Comparison of ENCODE assay signal across 9 cellular contexts in the genomic region with DNA sequence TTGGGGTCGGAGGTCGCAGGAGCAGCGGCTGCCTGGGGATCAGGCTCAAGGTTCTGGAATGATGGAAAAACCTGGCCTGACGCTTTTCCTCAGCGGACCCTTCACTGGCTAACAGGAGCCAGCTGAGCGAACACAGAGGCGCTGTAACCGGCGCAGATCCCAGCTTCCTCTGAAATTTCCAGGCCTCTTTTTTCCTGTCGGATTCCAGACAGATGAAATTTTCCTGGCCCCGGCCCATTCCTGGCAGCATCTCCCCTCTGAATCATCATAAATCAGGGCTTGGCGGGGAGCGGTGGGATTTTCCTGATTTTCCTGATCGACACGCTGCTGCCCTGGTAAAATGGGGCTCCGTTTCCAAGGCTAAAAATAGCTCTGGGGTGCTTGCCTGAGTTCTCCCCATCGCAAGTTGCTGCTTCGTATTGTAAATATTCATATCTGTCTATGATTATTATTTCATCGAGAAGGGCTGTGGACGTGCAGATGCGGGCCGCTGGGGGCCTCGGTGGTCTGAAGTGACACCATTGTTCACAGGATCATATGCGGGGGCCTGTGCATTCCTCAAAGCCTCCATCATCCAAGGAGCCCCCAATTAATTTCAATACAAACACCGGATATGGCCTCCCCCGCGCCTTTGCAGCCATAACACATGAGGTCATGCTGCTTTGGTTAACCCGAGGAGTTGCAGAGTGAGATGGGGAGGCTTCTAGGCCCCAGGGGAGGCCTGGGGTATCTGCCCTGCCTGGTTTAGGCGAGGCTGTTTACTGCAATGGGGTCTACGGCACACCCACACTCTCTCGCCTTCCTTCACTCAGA. TPM values are rescaled to one million over a fixed set of nuclear protein-coding genes. Genes with fewer than 3 reads are reported as not detected.
A peak's percentile ranks its signal among the peaks of the same experiment; 100 is the strongest.
DNase-seq lines count a peak whose midpoint lies in the region; ATAC-seq and TF ChIP-seq lines count a peak whose summit lies in the region.
"Had no signal": no experiment of that assay in that cellular context is flagged by ENCODE, and none has a peak within 500 bp of the region (broad histone marks: within the 10 kb centered on the region; RNA-seq: fewer than 3 reads in every experiment).

No MANE protein-coding gene starts in this region.

- H3K23ac ChIP-seq in neuronal stem cell (ENCODE audit: low read depth, low read length, poor library complexity) = no peak overlapping the region

- H3K4me2 ChIP-seq in SK-N-SH (peak overlapping the region; percentile 73), neuronal stem cell (ENCODE audit: insufficient read depth, low read length, poor library complexity, severe bottlenecking) (no peak overlapping the region)

- H4K20me1 ChIP-seq in SK-N-SH (ENCODE audit: insufficient read depth) = no peaks in the 10 kb centered on the region

- DNase-seq in AG08395 (ENCODE audit: low spot score) = peak; percentile 81
- peak; percentile 52 for DNase-seq in SK-N-SH
- peak in 1 of 2 donors; percentile 51 for DNase-seq in foreskin keratinocyte
- no peak for DNase-seq in neuronal stem cell (ENCODE audit: low spot score)
- DNase-seq in central memory CD4-positive, alpha-beta T cell = no peak
- DNase-seq in DMS53 treated with DMSO at 0.1 percent for 48 hours (lab: John Stamatoyannopoulos, UW; ENCODE audit: unreplicated experiment) = no peak
- DNase-seq in AML-193 (lab: John Stamatoyannopoulos, UW) = no peak
- DNase-seq: NCI-H524 had no signal

- TF ChIP-seq CTCF in SK-N-SH (IDR thresholded peaks at IDR 0.05) (no peak), foreskin keratinocyte (conservative IDR thresholded peaks at IDR 0.05) (peak; percentile 24)

- H2BK5ac ChIP-seq in neuronal stem cell (ENCODE audit: low read length) = no peak overlapping the region

- H3K9me3 ChIP-seq in SK-N-SH (no peaks in the 10 kb centered on the region), neuronal stem cell (replicated peaks in 1 of 2; ENCODE audit: control insufficient read depth in 2 of 2, insufficient read depth in 1 of 2, low read depth in 1 of 2, low read length in 2 of 2) (peaks cover 0 to 2% of the 10 kb centered on the region in 2 donors)

- H3K18ac ChIP-seq in neuronal stem cell (ENCODE audit: low read length) = no peak overlapping the region

- TF ChIP-seq EP300 in SK-N-SH (IDR thresholded peaks at IDR 0.05; ENCODE audit: borderline replicate concordance in 1 of 2, low read depth in 1 of 2, low read length in 1 of 2) = peak in 1 of 2 experiments; percentile 68; a peak in 2 of 4 replicates

- no peaks in the 10 kb centered on the region for H3K79me2 ChIP-seq in SK-N-SH (ENCODE audit: insufficient read depth)

- POLR2A ChIA-PET in SK-N-SH (lab: Yijun Ruan, JAX) = no interaction called here

- H3K4me3 ChIP-seq in SK-N-SH (ENCODE audit: low read depth in 2 of 2, low read length in 1 of 2) (0 out of 4 replicates have a peak overlapping the region, but pooled peaks of 1 of the 2 experiments have one; percentile 6), neuronal stem cell (ENCODE audit: low read length in 2 of 2) (no peak overlapping the region)

- H3K4ac ChIP-seq in neuronal stem cell (ENCODE audit: low read length) = no peak overlapping the region

- no peaks in the 10 kb centered on the region for H3K79me1 ChIP-seq in neuronal stem cell (ENCODE audit: low read depth, low read length)

- no peak overlapping the region for H2BK15ac ChIP-seq in neuronal stem cell (ENCODE audit: low read length)

- no peak overlapping the region for H2BK120ac ChIP-seq in neuronal stem cell (ENCODE audit: low read depth, low read length)

- H3K27me3 ChIP-seq in SK-N-SH (ENCODE audit: insufficient read depth) (no peaks in the 10 kb centered on the region), foreskin keratinocyte (no peaks in the 10 kb centered on the region), neuronal stem cell (ENCODE audit: control insufficient read depth in 3 of 3, insufficient read depth in 3 of 3, low read depth in 1 of 3, low read length in 3 of 3) (no peaks in the 10 kb centered on the region)

- no peak overlapping the region for H4K91ac ChIP-seq in neuronal stem cell (ENCODE audit: low read depth, low read length, poor library complexity)

- H3K27ac ChIP-seq in SK-N-SH (ENCODE audit: low read depth in 2 of 2, low read length in 1 of 2) (peak overlapping the region; percentile 60 to 94), foreskin keratinocyte (peak overlapping the region; percentile 81), neuronal stem cell (replicated peaks; ENCODE audit: low read length) (no peak overlapping the region)

- H2AFZ ChIP-seq in SK-N-SH (ENCODE audit: low read depth) = peak overlapping the region; percentile 77
- peak overlapping the region; percentile 35 for H2AFZ ChIP-seq in neuronal stem cell (ENCODE audit: low read length)

- H3K4me1 ChIP-seq in SK-N-SH (ENCODE audit: control insufficient read depth in 1 of 2, insufficient read depth in 2 of 2, low read depth in 1 of 2, low read length in 1 of 2) (peaks cover 6 to 22% of the 10 kb centered on the region in 2 experiments; a peak in 3 of 4 replicates), foreskin keratinocyte (peaks cover 26% of the 10 kb centered on the region), neuronal stem cell (ENCODE audit: control insufficient read depth in 2 of 2, insufficient read depth in 1 of 2, low read depth in 1 of 2, low read length in 2 of 2) (peaks cover 0 to 2% of the 10 kb centered on the region in 2 donors)

- no peaks in the 10 kb centered on the region for H3K36me3 ChIP-seq in SK-N-SH (replicated peaks in 1 of 2; ENCODE audit: control insufficient read depth in 1 of 2, insufficient read depth in 2 of 2, low read length in 1 of 2)
- no peaks in the 10 kb centered on the region for H3K36me3 ChIP-seq in neuronal stem cell (replicated peaks in 1 of 2; ENCODE audit: control insufficient read depth in 2 of 2, insufficient read depth in 2 of 2, low read length in 2 of 2)

- peak; percentile 34 for ATAC-seq in foreskin keratinocyte
- ATAC-seq in GM19397 (IDR thresholded peaks at IDR 0.05; ENCODE audit: unreplicated experiment) = no peak

- peak overlapping the region; percentile 13 for H2AK5ac ChIP-seq in neuronal stem cell (ENCODE audit: low read depth, low read length)

- CTCF ChIA-PET in SK-N-SH (lab: Yijun Ruan, JAX) = interaction anchor here (1.2 to 2.8 kb wide), 5 partner anchors 13 to 174 kb away, joined by 3 to 19 read pairs (median 5); no protein-coding TSS in a partner anchor

- H3F3A ChIP-seq in SK-N-SH (replicated peaks; ENCODE audit: insufficient read depth) = peaks cover 37% of the 10 kb centered on the region

- H3K9me2 ChIP-seq in SK-N-SH = no peaks in the 10 kb centered on the region

- H2BK12ac ChIP-seq in neuronal stem cell (ENCODE audit: low read length) = no peak overlapping the region

- no peak for TF ChIP-seq RAD21 in SK-N-SH (IDR thresholded peaks at IDR 0.05; ENCODE audit: low read length)

- no peak overlapping the region for H3K14ac ChIP-seq in neuronal stem cell (ENCODE audit: low read length)

- WGBS in SK-N-SH (ENCODE audit: low lambda C conversion rate) = 35% methylated on average over 27 of the region's 31 CpGs
- WGBS in neuronal stem cell (ENCODE audit: extremely low coverage in 2 of 2, insufficient read length in 2 of 2, insufficient replicate concordance in 1 of 2), 2 donors = no CpG with 5 or more reads among the region's 31 CpGs

- H4K8ac ChIP-seq in neuronal stem cell (ENCODE audit: low read depth, low read length) = no peak overlapping the region

- peak overlapping the region; percentile 71 for H3K9ac ChIP-seq in SK-N-SH
- H3K9ac ChIP-seq in neuronal stem cell (ENCODE audit: low read depth, low read length, poor library complexity) = no peak overlapping the region

TF ChIP-seq in SK-N-SH, 30 proteins besides CTCF, POLR2A, EP300 and RAD21 (continues in another document):
- TF ChIP-seq FOXM1 (IDR thresholded peaks at IDR 0.05; ENCODE audit: low read depth) = 0 out of 2 replicates have a peak, but pooled peaks have one; percentile 23
- TF ChIP-seq, protein P1, sequence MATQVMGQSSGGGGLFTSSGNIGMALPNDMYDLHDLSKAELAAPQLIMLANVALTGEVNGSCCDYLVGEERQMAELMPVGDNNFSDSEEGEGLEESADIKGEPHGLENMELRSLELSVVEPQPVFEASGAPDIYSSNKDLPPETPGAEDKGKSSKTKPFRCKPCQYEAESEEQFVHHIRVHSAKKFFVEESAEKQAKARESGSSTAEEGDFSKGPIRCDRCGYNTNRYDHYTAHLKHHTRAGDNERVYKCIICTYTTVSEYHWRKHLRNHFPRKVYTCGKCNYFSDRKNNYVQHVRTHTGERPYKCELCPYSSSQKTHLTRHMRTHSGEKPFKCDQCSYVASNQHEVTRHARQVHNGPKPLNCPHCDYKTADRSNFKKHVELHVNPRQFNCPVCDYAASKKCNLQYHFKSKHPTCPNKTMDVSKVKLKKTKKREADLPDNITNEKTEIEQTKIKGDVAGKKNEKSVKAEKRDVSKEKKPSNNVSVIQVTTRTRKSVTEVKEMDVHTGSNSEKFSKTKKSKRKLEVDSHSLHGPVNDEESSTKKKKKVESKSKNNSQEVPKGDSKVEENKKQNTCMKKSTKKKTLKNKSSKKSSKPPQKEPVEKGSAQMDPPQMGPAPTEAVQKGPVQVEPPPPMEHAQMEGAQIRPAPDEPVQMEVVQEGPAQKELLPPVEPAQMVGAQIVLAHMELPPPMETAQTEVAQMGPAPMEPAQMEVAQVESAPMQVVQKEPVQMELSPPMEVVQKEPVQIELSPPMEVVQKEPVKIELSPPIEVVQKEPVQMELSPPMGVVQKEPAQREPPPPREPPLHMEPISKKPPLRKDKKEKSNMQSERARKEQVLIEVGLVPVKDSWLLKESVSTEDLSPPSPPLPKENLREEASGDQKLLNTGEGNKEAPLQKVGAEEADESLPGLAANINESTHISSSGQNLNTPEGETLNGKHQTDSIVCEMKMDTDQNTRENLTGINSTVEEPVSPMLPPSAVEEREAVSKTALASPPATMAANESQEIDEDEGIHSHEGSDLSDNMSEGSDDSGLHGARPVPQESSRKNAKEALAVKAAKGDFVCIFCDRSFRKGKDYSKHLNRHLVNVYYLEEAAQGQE (IDR thresholded peaks at IDR 0.05; ENCODE audit: low read depth, low read length) = peak; percentile 86
- TF ChIP-seq TAF1 (IDR thresholded peaks at IDR 0.05; ENCODE audit: borderline replicate concordance, low read depth, low read length) = no peak; the same call in 1 of the 2 replicates
- peak; percentile 76 for TF ChIP-seq JUND (IDR thresholded peaks at IDR 0.05)
- TF ChIP-seq RXRA (IDR thresholded peaks at IDR 0.05; ENCODE audit: borderline replicate concordance, low read depth) = peak; percentile 56; the same call in 1 of the 2 replicates
- peak; percentile 78 for TF ChIP-seq TEAD4 (IDR thresholded peaks at IDR 0.05; ENCODE audit: borderline replicate concordance, insufficient read depth)
- peak; percentile 69; the same call in 1 of the 2 replicates for TF ChIP-seq MEF2A (IDR thresholded peaks at IDR 0.05; ENCODE audit: borderline replicate concordance, low read depth)
- peak; percentile 83 for TF ChIP-seq FOSL2 (IDR thresholded peaks at IDR 0.05; ENCODE audit: borderline replicate concordance, low read depth)

RNA-seq across cellular contexts. Expression of a gene that starts 45.8 kb away (rescaled TPM):
- 27.3 and 33.2 TPM in 2 replicates for polyA plus RNA-seq in SK-N-SH (2012; rRNA removed)
- 12.5 and 20.4 TPM in 2 replicates for polyA plus RNA-seq in SK-N-SH (2012; cell fraction: cytosol; rRNA removed)
- 58.0 and 63.3 TPM in 2 replicates for polyA plus RNA-seq in SK-N-SH (2012; cell fraction: nucleus; rRNA removed)
- 57.4 and 61.2 TPM in 2 replicates for total RNA-seq in foreskin keratinocyte
- polyA plus RNA-seq in foreskin keratinocyte = 78.9 and 80.5 TPM in 2 replicates
- 29.7 TPM for polyA plus RNA-seq in neuronal stem cell (2013, experiment 1 of 2)
- polyA plus RNA-seq in neuronal stem cell (2013, experiment 2 of 2) = 29.0 TPM

Comparison
In these comparisons a context has a peak if more than half of its experiments do, and no peak if none do; other contexts are left out.
1. DNase-seq: peak in AG08395 (single experiment) and SK-N-SH (single experiment); none in neuronal stem cell (single experiment), central memory CD4-positive, alpha-beta T cell (single experiment), DMS53 treated with DMSO at 0.1 percent for 48 hours (single experiment) and AML-193 (0 of 2).